In genomic region chr1:162349635-162350330, GRCh38 we compare ENCODE assay signal across 1 cellular context.
TF ChIP-seq lines count a peak whose summit lies in the region.

No MANE protein-coding gene starts in this region.

TF ChIP-seq in HEK293, 187 proteins besides CTCF, POLR2A, EP300 and RAD21 (continued from another document and continues in another):
- no peak for TF ChIP-seq ZSCAN16 (tag by site-specific recombination; IDR thresholded peaks at IDR 0.05)
- TF ChIP-seq ZNF654 (tag by site-specific recombination; IDR thresholded peaks at IDR 0.05; ENCODE audit: low read depth), result no peak
- peak; percentile 30 for TF ChIP-seq ZNF692 (tag by site-specific recombination; IDR thresholded peaks at IDR 0.05)
- TF ChIP-seq REST (tag by site-specific recombination; IDR thresholded peaks at IDR 0.05), result no peak
- no peak for TF ChIP-seq ZNF248 (tag by site-specific recombination; IDR thresholded peaks at IDR 0.05)
- TF ChIP-seq ZXDB (tag by site-specific recombination; IDR thresholded peaks at IDR 0.05), result 0 out of 2 replicates have a peak, but pooled peaks have one; percentile 26
- TF ChIP-seq OSR2 (tag by site-specific recombination; IDR thresholded peaks at IDR 0.05), result peak; percentile 24; the same call in 1 of the 2 replicates
- TF ChIP-seq BCL6B (tag by site-specific recombination; IDR thresholded peaks at IDR 0.05), result no peak
- no peak for TF ChIP-seq ZNF404 (tag by site-specific recombination; IDR thresholded peaks at IDR 0.05)
- no peak for TF ChIP-seq SCRT1 (tag by site-specific recombination; IDR thresholded peaks at IDR 0.05; ENCODE audit: borderline replicate concordance)
- TF ChIP-seq ZBTB20 (tag by site-specific recombination; IDR thresholded peaks at IDR 0.05), result 0 out of 2 replicates have a peak, but pooled peaks have one; percentile 32
- peak; percentile 20; the same call in 1 of the 2 replicates for TF ChIP-seq ZNF792 (tag by site-specific recombination; IDR thresholded peaks at IDR 0.05)
- TF ChIP-seq GLI2 (tag by site-specific recombination; IDR thresholded peaks at IDR 0.05; ENCODE audit: borderline replicate concordance, low read depth), result no peak
- TF ChIP-seq ZSCAN18 (tag by site-specific recombination; IDR thresholded peaks at IDR 0.05), result no peak
- TF ChIP-seq ZNF660 (tag by site-specific recombination; IDR thresholded peaks at IDR 0.05), result peak; percentile 33; the same call in 1 of the 2 replicates
- peak; percentile 33 for TF ChIP-seq ZNF629 (tag by site-specific recombination; IDR thresholded peaks at IDR 0.05)
- TF ChIP-seq ZNF433 (tag by site-specific recombination; IDR thresholded peaks at IDR 0.05; ENCODE audit: low read depth), result no peak
- TF ChIP-seq ZFP69B (tag by site-specific recombination; IDR thresholded peaks at IDR 0.05), result no peak
- no peak for TF ChIP-seq ZNF449 (tag by site-specific recombination; IDR thresholded peaks at IDR 0.05)
- TF ChIP-seq HOXD13 (CRISPR knock-in tag; IDR thresholded peaks at IDR 0.05; ENCODE audit: borderline replicate concordance), result no peak
- TF ChIP-seq ZBTB6 (tag by site-specific recombination; IDR thresholded peaks at IDR 0.05), result 0 out of 2 replicates have a peak, but pooled peaks have one; percentile 19
- TF ChIP-seq ZNF394 (tag by site-specific recombination; IDR thresholded peaks at IDR 0.05; ENCODE audit: borderline replicate concordance), result peak; percentile 35; the same call in 1 of the 2 replicates
- TF ChIP-seq GLIS1 (tag by site-specific recombination; IDR thresholded peaks at IDR 0.05), result no peak
- TF ChIP-seq YY2 (tag by site-specific recombination; IDR thresholded peaks at IDR 0.05), result no peak
- TF ChIP-seq ZNF26 (tag by site-specific recombination; IDR thresholded peaks at IDR 0.05), result no peak
- TF ChIP-seq ZNF473 (tag by site-specific recombination; IDR thresholded peaks at IDR 0.05), result no peak
- peak; percentile 55 for TF ChIP-seq ZNF366 (tag by site-specific recombination; conservative IDR thresholded peaks at IDR 0.05)
- TF ChIP-seq ZNF280D (tag by site-specific recombination; IDR thresholded peaks at IDR 0.05), result no peak
- TF ChIP-seq ZNF785 (tag by site-specific recombination; IDR thresholded peaks at IDR 0.05), result no peak
- peak; percentile 42; the same call in 1 of the 2 replicates for TF ChIP-seq ZNF362 (tag by site-specific recombination; IDR thresholded peaks at IDR 0.05)
- no peak for TF ChIP-seq ZNF558 (tag by site-specific recombination; IDR thresholded peaks at IDR 0.05)
- no peak for TF ChIP-seq ZNF114 (tag by site-specific recombination; IDR thresholded peaks at IDR 0.05)
- no peak for TF ChIP-seq ZNF239 (tag by site-specific recombination; IDR thresholded peaks at IDR 0.05)
- no peak for TF ChIP-seq ZBTB8A (tag by site-specific recombination; IDR thresholded peaks at IDR 0.05)
- TF ChIP-seq ZNF335 (tag by site-specific recombination; conservative IDR thresholded peaks at IDR 0.05), result peak; percentile 25; the same call in 1 of the 2 replicates
- no peak for TF ChIP-seq BCL11B (tag by site-specific recombination; IDR thresholded peaks at IDR 0.05; ENCODE audit: low read depth)
- TF ChIP-seq ZNF580 (tag by site-specific recombination; IDR thresholded peaks at IDR 0.05), result no peak
- TF ChIP-seq ZNF302 (tag by site-specific recombination; IDR thresholded peaks at IDR 0.05; ENCODE audit: low read depth), result no peak
- TF ChIP-seq INSM2 (tag by site-specific recombination; IDR thresholded peaks at IDR 0.05), result no peak
- TF ChIP-seq ZNF549 (tag by site-specific recombination; IDR thresholded peaks at IDR 0.05), result no peak
- TF ChIP-seq ZNF211 (tag by site-specific recombination; IDR thresholded peaks at IDR 0.05; ENCODE audit: low read depth), result no peak
